Comparison of ENCODE assay signal across 16 cellular contexts in the genomic region with DNA sequence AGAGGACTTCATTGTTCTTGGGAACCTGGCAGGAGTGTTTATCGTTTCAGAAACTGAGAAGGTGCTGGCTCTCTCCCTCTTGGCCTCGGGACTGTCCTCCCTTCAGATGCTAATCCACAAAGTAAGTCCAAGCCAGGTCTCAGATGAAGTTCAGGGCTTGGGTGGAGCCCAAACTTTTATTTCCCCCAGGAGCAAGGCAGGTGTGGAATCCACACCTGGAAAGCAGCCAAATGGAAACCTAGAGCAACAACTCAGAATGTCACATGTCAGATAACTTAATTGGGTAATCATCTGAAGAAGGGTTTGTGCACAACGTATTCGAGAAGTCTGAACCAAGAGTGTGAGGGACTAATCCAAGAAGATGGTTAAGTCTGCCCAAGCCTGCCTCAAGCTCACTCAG.
DNase-seq lines count a peak whose midpoint lies in the region; ATAC-seq lines count a peak whose summit lies in the region.
"Had no signal": no experiment of that assay in that cellular context is flagged by ENCODE, and none has a peak within 500 bp of the region (broad histone marks: within the 10 kb centered on the region; RNA-seq: fewer than 3 reads in every experiment).

No MANE protein-coding gene starts in this region.

- H3K27ac ChIP-seq in cingulate gyrus (ENCODE audit: low read depth, low read length), result peak overlapping the region; percentile 31

- DNase-seq in D341Med (ENCODE audit: low spot score), result peak; percentile 4
- DNase-seq in NCI-H2171 (lab: John Stamatoyannopoulos, UW), result peak; percentile 84
- peak; percentile 45 for DNase-seq in mucosa of gallbladder (ENCODE audit: low spot score)
- DNase-seq in activated T-cell treated with anti-CD3 and anti-CD28 coated beads for 4 hours, result no peak
- DNase-seq in HuH-7.5 (ENCODE audit: low spot score), result no peak
- DNase-seq in NOMO-1 (lab: John Stamatoyannopoulos, UW; ENCODE audit: unreplicated experiment in 2 of 2), result no peak
- DNase-seq: Caco-2, DMS79, KBM-7, NCI-H1092 treated with DMSO at 0.1 percent for 48 hours, NCI-H187, NCI-H524, OCI-M1 had no signal

- no peak for ATAC-seq in GM18858 (IDR thresholded peaks at IDR 0.05; ENCODE audit: unreplicated experiment)
- ATAC-seq: HCT116 had no signal

Comparison
In these comparisons a context has a peak if more than half of its experiments do, and no peak if none do; other contexts are left out.
1. DNase-seq: peak in D341Med (single experiment), NCI-H2171 (single experiment) and mucosa of gallbladder (single experiment); none in activated T-cell treated with anti-CD3 and anti-CD28 coated beads for 4 hours (single experiment), HuH-7.5 (single experiment) and NOMO-1 (0 of 2).